23 cellular contexts compared by ENCODE assay signal in genomic region chr2:15626967-15627366, GRCh38.
"Had no signal": no experiment of that assay in that cellular context is flagged by ENCODE, and none has a peak within 500 bp of the region (broad histone marks: within the 10 kb centered on the region; RNA-seq: fewer than 3 reads in every experiment).

No MANE protein-coding gene starts in this region.

- H3K4me1 Mint-ChIP-seq: IgD-negative memory B cell had no signal

- ATAC-seq: K562, Panc1, SK-N-SH treated with all-trans-retinoic acid at 6 μM for 48 hours had no signal

- H3K27me3 Mint-ChIP-seq: IgD-negative memory B cell had no signal

- H3K27ac ChIP-seq: HL-60, KMS-11, RWPE1 had no signal

- DNase-seq: Kasumi-1, MM.1S, NCI-H1092 treated with DMSO at 0.1 percent for 48 hours, NCI-H1436, NCI-H187, NCI-H2029, NCI-H2081 treated with DMSO at 0.1 percent for 48 hours, NCI-H2171, NCI-H226, NCI-H446, NCI-H510A, NCI-H524 treated with DMSO at 0.1 percent for 48 hours, NCI-H69, NCI-H774, SHP77 had no signal

- FAIRE-seq: HTR-8/SVneo, K562 had no signal

- H3K27ac Mint-ChIP-seq: IgD-negative memory B cell had no signal

- H3K4me3 ChIP-seq: K562 had no signal

- H3K4me3 Mint-ChIP-seq: IgD-negative memory B cell had no signal
